9 cellular contexts compared by ENCODE assay signal in the genomic region with DNA sequence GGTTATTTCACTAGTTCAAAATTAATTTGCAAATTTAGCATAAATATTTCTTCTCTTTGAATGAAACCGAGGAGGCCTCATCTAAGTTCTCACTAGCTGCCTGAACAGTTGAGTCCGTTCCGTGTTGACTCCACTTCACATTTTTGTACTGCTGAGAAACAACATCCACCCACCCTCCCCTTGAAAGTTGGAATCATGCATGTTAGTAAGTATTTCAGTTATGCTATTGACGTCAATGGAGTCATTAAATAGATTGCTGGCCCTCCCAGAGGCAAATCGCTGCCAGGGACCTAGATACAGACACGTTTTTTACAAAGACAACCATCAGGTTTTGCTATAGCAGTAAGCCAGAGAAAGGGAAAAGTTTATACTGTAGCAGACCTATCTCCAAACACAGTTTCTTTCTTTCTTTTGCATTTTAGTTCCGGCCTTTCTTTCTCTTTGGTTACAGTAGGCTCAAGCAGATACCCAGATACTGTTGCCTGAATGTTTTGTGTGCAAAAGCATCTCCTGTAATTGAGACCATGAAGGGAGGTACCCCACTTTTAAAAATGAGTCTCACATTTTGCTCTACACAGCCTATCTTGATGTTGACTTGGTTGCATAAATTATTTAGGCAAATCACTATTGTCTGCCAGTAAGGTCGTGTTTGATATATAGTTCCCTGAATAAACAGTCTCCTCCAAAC.
DNase-seq lines count a peak whose midpoint lies in the region.
"Had no signal": no experiment of that assay in that cellular context is flagged by ENCODE, and none has a peak within 500 bp of the region (broad histone marks: within the 10 kb centered on the region; RNA-seq: fewer than 3 reads in every experiment).

No MANE protein-coding gene starts in this region.

- intact Hi-C loops in activated T-helper 2 cell treated with anti-CD3 and anti-CD28 coated beads, Interferon-gamma antibody, Interleukin-2, Interleukin-4, amounts not matched to agents 10 μg/mL and 5 μg/mL and 100 μg/mL, durations not matched to agents 14 hours and 24 hours and 36 hours (cut with micrococcal nuclease): loop anchor here (1.0 to 10.0 kb wide), 4 partner anchors 10 to 1063 kb away; no protein-coding TSS in a partner anchor

- DNase-seq in NCI-H2029 treated with DMSO at 0.1 percent for 48 hours (lab: John Stamatoyannopoulos, UW) (peak; percentile 33), NCI-H2029 (lab: John Stamatoyannopoulos, UW) (no peak), NCI-H446 (lab: John Stamatoyannopoulos, UW) (peak; percentile 86 to 87), foreskin melanocyte (peak; percentile 98), ureter (ENCODE audit: low spot score) (peak; percentile 83), NCI-H2107 treated with DMSO at 0.1 percent for 48 hours (lab: John Stamatoyannopoulos, UW; ENCODE audit: unreplicated experiment) (no peak)
- no peak for DNase-seq in activated T-helper 2 cell treated with anti-CD3 and anti-CD28 coated beads, Interferon-gamma antibody, Interleukin-2, Interleukin-4, amounts not matched to agents 10 μg/mL and 5 μg/mL and 100 μg/mL, durations not matched to agents 14 hours and 24 hours and 36 hours (ENCODE audit: low spot score)
- DNase-seq: DND-41 had no signal

- peaks cover 62% of the 10 kb centered on the region for H3K4me1 Mint-ChIP-seq in activated T-helper 2 cell treated with anti-CD3 and anti-CD28 coated beads, Interferon-gamma antibody, Interleukin-2, Interleukin-4, amounts not matched to agents 10 μg/mL and 5 μg/mL and 100 μg/mL, durations not matched to agents 14 hours and 24 hours and 36 hours (ENCODE audit: low read depth)

- H3K36me3 ChIP-seq in neuron (ENCODE audit: insufficient read depth, low read length): no peaks in the 10 kb centered on the region

- no peaks in the 10 kb centered on the region for H3K9me3 Mint-ChIP-seq in activated T-helper 2 cell treated with anti-CD3 and anti-CD28 coated beads, Interferon-gamma antibody, Interleukin-2, Interleukin-4, amounts not matched to agents 10 μg/mL and 5 μg/mL and 100 μg/mL, durations not matched to agents 14 hours and 24 hours and 36 hours

- H3K27me3 ChIP-seq in neuron (ENCODE audit: insufficient read depth, low read length): no peaks in the 10 kb centered on the region

- H3K36me3 Mint-ChIP-seq in activated T-helper 2 cell treated with anti-CD3 and anti-CD28 coated beads, Interferon-gamma antibody, Interleukin-2, Interleukin-4, amounts not matched to agents 10 μg/mL and 5 μg/mL and 100 μg/mL, durations not matched to agents 14 hours and 24 hours and 36 hours (ENCODE audit: low read depth): no peaks in the 10 kb centered on the region

- H3K9me3 ChIP-seq in neuron (ENCODE audit: low read length): no peaks in the 10 kb centered on the region

- peak overlapping the region; percentile 20 for H2AFZ ChIP-seq in neuron (ENCODE audit: low read depth, low read length)

- H3K4me3 Mint-ChIP-seq in activated T-helper 2 cell treated with anti-CD3 and anti-CD28 coated beads, Interferon-gamma antibody, Interleukin-2, Interleukin-4, amounts not matched to agents 10 μg/mL and 5 μg/mL and 100 μg/mL, durations not matched to agents 14 hours and 24 hours and 36 hours (ENCODE audit: low read depth): no peak overlapping the region

- peak overlapping the region; percentile 44 for H3K27ac Mint-ChIP-seq in activated T-helper 2 cell treated with anti-CD3 and anti-CD28 coated beads, Interferon-gamma antibody, Interleukin-2, Interleukin-4, amounts not matched to agents 10 μg/mL and 5 μg/mL and 100 μg/mL, durations not matched to agents 14 hours and 24 hours and 36 hours

- no peak overlapping the region for H3K4me3 ChIP-seq in neuron (ENCODE audit: low read length)

- peaks cover 21% of the 10 kb centered on the region for H3K27me3 Mint-ChIP-seq in activated T-helper 2 cell treated with anti-CD3 and anti-CD28 coated beads, Interferon-gamma antibody, Interleukin-2, Interleukin-4, amounts not matched to agents 10 μg/mL and 5 μg/mL and 100 μg/mL, durations not matched to agents 14 hours and 24 hours and 36 hours (ENCODE audit: low read depth)

- peaks cover 7% of the 10 kb centered on the region for H3K4me1 ChIP-seq in neuron (ENCODE audit: insufficient read depth, low read length)

Comparison
In these comparisons a context has a peak if more than half of its experiments do, and no peak if none do; other contexts are left out.
1. DNase-seq: peak in NCI-H2029 treated with DMSO at 0.1 percent for 48 hours (single experiment), NCI-H446 (2 of 2), foreskin melanocyte (single experiment) and ureter (single experiment); none in NCI-H2029 (single experiment), activated T-helper 2 cell treated with anti-CD3 and anti-CD28 coated beads, Interferon-gamma antibody, Interleukin-2, Interleukin-4, amounts not matched to agents 10 μg/mL and 5 μg/mL and 100 μg/mL, durations not matched to agents 14 hours and 24 hours and 36 hours (single experiment) and NCI-H2107 treated with DMSO at 0.1 percent for 48 hours (single experiment).